ENCODE assay signal across 8 cellular contexts in genomic region chr9:115015018-115015635, GRCh38.
DNase-seq lines count a peak whose midpoint lies in the region; ATAC-seq, FAIRE-seq and TF ChIP-seq lines count a peak whose summit lies in the region.

No MANE protein-coding gene starts in this region.

- peak; percentile 56 for ATAC-seq in GM19438 (IDR thresholded peaks at IDR 0.05; ENCODE audit: low read depth, unreplicated experiment)
- no peak for ATAC-seq in GM21786 (IDR thresholded peaks at IDR 0.05; ENCODE audit: unreplicated experiment)

- no TSS peak for BruUV-seq in A673 (replicated peaks; lab: Mats Ljungman, UMichigan)

- H3K4me3 ChIP-seq in A673 (ENCODE audit: low read depth, low read length, poor library complexity, severe bottlenecking) (no peak overlapping the region), fibroblast of villous mesenchyme (ENCODE audit: low read depth, low read length) (no peak overlapping the region), sigmoid colon (no peak overlapping the region)

- FAIRE-seq in RCC 7860 (lab: Jason Lieb, UNC) (no peak), GM19239 (lab: Jason Lieb, UNC) (no peak)

- H3K27me3 ChIP-seq in A673 (replicated peaks; ENCODE audit: insufficient read depth, low read depth, low read length, poor library complexity), result no peaks in the 10 kb centered on the region
- no peaks in the 10 kb centered on the region for H3K27me3 ChIP-seq in sigmoid colon

- no peaks in the 10 kb centered on the region for H3K36me3 ChIP-seq in A673 (ENCODE audit: insufficient read depth, low read length, poor library complexity, severe bottlenecking)
- peaks cover 0 to 4% (median 1%) of the 10 kb centered on the region in 4 donors for H3K36me3 ChIP-seq in sigmoid colon

- H3K4me1 ChIP-seq in A673 (ENCODE audit: insufficient read depth, low read length, poor library complexity, severe bottlenecking) (peaks cover 5% of the 10 kb centered on the region), sigmoid colon (peaks cover 0 to 61% (median 47%) of the 10 kb centered on the region in 4 donors)

- TF ChIP-seq CTCF in A673 (conservative IDR thresholded peaks at IDR 0.05; ENCODE audit: low read depth, low read length) (peak; percentile 89), fibroblast of villous mesenchyme (IDR thresholded peaks at IDR 0.05; ENCODE audit: insufficient read depth, low read depth, low read length) (peak; percentile 80), sigmoid colon (IDR thresholded peaks at IDR 0.05) (peak in 3 of 4 experiments; percentile 39 to 68 (median 58))

- DNase-seq in A673 (ENCODE audit: low spot score) (peak; percentile 86), RCC 7860 (ENCODE audit: low spot score) (peak; percentile 41), fibroblast of villous mesenchyme (ENCODE audit: low read depth) (peak; percentile 69), sigmoid colon (no peak), GM19239 (ENCODE audit: insufficient read length, low spot score) (no peak)
- no peak for DNase-seq in activated CD8-positive, alpha-beta memory T cell treated with anti-CD3 and anti-CD28 coated beads for 24 hours

- intact Hi-C loops in A673 (cut with micrococcal nuclease; ENCODE audit: unreplicated experiment), result loop anchor here (1.0 to 2.0 kb wide), 3 partner anchors 509 to 1646 kb away; no protein-coding TSS in a partner anchor
- intact Hi-C loops in sigmoid colon (cut with DNase I), result loop anchor here (2.0 to 10.0 kb wide), 7 partner anchors 132 to 673 kb away; no protein-coding TSS in a partner anchor

- H3K27ac ChIP-seq in A673 (ENCODE audit: low read depth, low read length, poor library complexity, severe bottlenecking), result no peak overlapping the region
- H3K27ac ChIP-seq in sigmoid colon, result peak overlapping the region in 1 of 4 donors; percentile 90

- TF ChIP-seq POLR2A in sigmoid colon (IDR thresholded peaks at IDR 0.05), result no peak

- POLR2A ChIA-PET in A673 (lab: Charles Lee; ENCODE audit: low non-redundant PET), result no interaction called here

- no peaks in the 10 kb centered on the region for H3K9me3 ChIP-seq in A673 (ENCODE audit: low read depth, low read length, poor library complexity, severe bottlenecking)
- H3K9me3 ChIP-seq in sigmoid colon, result no peaks in the 10 kb centered on the region

- CTCF ChIA-PET in A673 (lab: Charles Lee), result interaction anchor here (0.7 to 1.2 kb wide), 5 partner anchors 101 to 715 kb away, joined by 4 to 20 read pairs (median 4); no protein-coding TSS in a partner anchor

- no peak for TF ChIP-seq EP300 in sigmoid colon (IDR thresholded peaks at IDR 0.05)

- WGBS in sigmoid colon, 2 donors, result 72 to 84% methylated on average over 4 of the region's 4 CpGs

Comparison
In these comparisons a context has a peak if more than half of its experiments do, and no peak if none do; other contexts are left out.
1. DNase-seq: peak in A673 (single experiment), RCC 7860 (single experiment) and fibroblast of villous mesenchyme (single experiment); none in sigmoid colon (single experiment), GM19239 (single experiment) and activated CD8-positive, alpha-beta memory T cell treated with anti-CD3 and anti-CD28 coated beads for 24 hours (single experiment).
2. Peak in every context shown above with its lines, with median percentiles within 50 percentile points of each other: CTCF ChIP-seq.